19 cellular contexts compared by ENCODE assay signal in the genomic region with DNA sequence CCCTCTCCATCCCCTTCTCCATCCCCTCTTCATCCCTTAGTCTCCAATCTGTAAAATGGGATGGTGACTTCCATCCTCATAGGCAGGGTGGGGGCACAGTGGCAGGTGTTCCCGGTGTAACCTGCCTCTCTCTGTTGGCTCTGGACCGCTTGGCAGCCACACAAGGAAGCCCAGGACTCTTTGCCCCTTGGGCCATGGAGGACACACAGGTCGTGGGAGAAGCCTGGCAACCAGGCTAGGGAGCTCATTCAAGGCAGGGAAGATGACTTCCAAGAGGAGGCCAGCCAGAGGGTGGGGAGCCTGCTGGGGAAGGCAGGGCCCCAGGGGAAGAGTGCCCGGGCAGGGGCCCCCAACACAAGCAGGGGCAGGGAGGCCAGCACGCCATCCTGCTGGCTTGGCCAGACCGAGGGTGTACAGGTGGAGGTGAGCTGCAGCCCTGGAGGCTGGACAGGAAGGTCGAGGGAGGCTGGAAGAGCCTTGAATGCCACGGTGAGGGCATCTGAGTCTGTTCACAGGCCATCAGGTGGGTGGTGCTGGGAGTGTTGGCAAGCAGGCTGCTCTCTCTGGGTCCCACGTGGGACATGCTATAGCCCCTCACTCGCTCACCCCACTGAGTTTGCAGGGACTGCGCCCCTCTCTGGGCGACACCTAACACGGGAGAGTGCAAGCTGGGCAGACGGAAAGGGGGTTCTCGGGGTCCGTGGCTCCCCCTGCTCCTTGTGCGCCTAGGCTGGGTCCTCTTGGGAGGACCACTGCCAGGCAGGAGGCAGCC. TPM values are rescaled to one million over a fixed set of nuclear protein-coding genes. Genes with fewer than 3 reads are reported as not detected.
DNase-seq lines count a peak whose midpoint lies in the region; ATAC-seq, FAIRE-seq and TF ChIP-seq lines count a peak whose summit lies in the region.
"Had no signal": no experiment of that assay in that cellular context is flagged by ENCODE, and none has a peak within 500 bp of the region (broad histone marks: within the 10 kb centered on the region; RNA-seq: fewer than 3 reads in every experiment).

No MANE protein-coding gene starts in this region.

- no peak overlapping the region for H2BK5ac ChIP-seq in H1 (ENCODE audit: low read depth, low read length)

- CTCF ChIA-PET in H1 (lab: Charles Lee; ENCODE audit: partially characterized antibody) = interaction anchor here (0.9 to 2.0 kb wide), 4 partner anchors 18 to 378 kb away, joined by 3 to 5 read pairs (median 3); no protein-coding TSS in a partner anchor

- H4K20me1 ChIP-seq in H1 (replicated peaks in 1 of 2; ENCODE audit: control insufficient read depth in 1 of 2, insufficient read depth in 2 of 2, low read length in 2 of 2) = no peaks in the 10 kb centered on the region

- 92% methylated on average over 17 of the region's 17 CpGs; no CpG with 5 or more reads in 1 of the 2 experiments for whole genome bisulfite sequencing in H1 (ENCODE audit: extremely low coverage in 1 of 2, insufficient coverage in 1 of 2, insufficient read length in 1 of 2, insufficient replicate concordance in 2 of 2, low coverage in 1 of 2, low lambda C conversion rate in 2 of 2, missing lambda C conversion rate in 1 of 2), 2 experiments
- WGBS in spleen, 5 donors = 70 to 89% (median 87%) methylated on average over 7 to 17 of the region's 17 CpGs

- H3K9me3 Mint-ChIP-seq in natural killer cell treated with Interleukin-12 subunit alpha and Interleukin-12 subunit beta and Interleukin-15 and Interleukin-18, amount 100 ng/mL, for 72 hours = peaks cover 3% of the 10 kb centered on the region
- no peaks in the 10 kb centered on the region for H3K9me3 Mint-ChIP-seq in natural killer cell
- H3K9me3 Mint-ChIP-seq: CD4-positive, alpha-beta T cell; IgD-negative memory B cell had no signal

- H3K79me1 ChIP-seq in H1 (ENCODE audit: low read depth, low read length) = no peaks in the 10 kb centered on the region

- no peak for FAIRE-seq in H1 (lab: Jason Lieb, UNC)
- no peak for FAIRE-seq in HTR-8/SVneo (lab: Jason Lieb, UNC)
- FAIRE-seq: G401.6 had no signal

- H3K27me3 ChIP-seq in Peyer's patch = no peaks in the 10 kb centered on the region
- no peaks in the 10 kb centered on the region; a peak in 3 of 7 replicates for H3K27me3 ChIP-seq in H1 (replicated peaks in 1 of 4; ENCODE audit: control insufficient read depth in 3 of 4, extremely low read depth in 1 of 4, insufficient read depth in 3 of 4, low read length in 3 of 4)
- H3K27me3 ChIP-seq in spleen (replicated peaks in 1 of 7) = no peaks in the 10 kb centered on the region

- H2AK5ac ChIP-seq in H1 (ENCODE audit: low read depth, low read length) = no peak overlapping the region

- H3K18ac ChIP-seq in H1 (ENCODE audit: extremely low read depth, low read length) = no peak overlapping the region

- H3K23ac ChIP-seq in H1 (ENCODE audit: insufficient read length) = no peak overlapping the region

- H2AFZ ChIP-seq in H1 (ENCODE audit: low read length) = no peak overlapping the region

- H3K4me3 ChIP-seq in Peyer's patch = no peak overlapping the region
- H3K4me3 ChIP-seq in H1 (ENCODE audit: extremely low read depth in 1 of 4, insufficient read depth in 2 of 4, low read depth in 3 of 4, low read length in 4 of 4) = no peak overlapping the region
- no peak overlapping the region for H3K4me3 ChIP-seq in spleen

- no peak overlapping the region for H3K27ac ChIP-seq in Peyer's patch
- no peak overlapping the region for H3K27ac ChIP-seq in H1 (ENCODE audit: low read depth, low read length)
- H3K27ac ChIP-seq in spleen = peak overlapping the region in 2 of 8 donors; percentile 83 to 90

- H3K4me1 ChIP-seq in Peyer's patch = peaks cover 0 to 12% (median 5%) of the 10 kb centered on the region in 4 donors
- H3K4me1 ChIP-seq in H1 (replicated peaks in 1 of 4; ENCODE audit: control insufficient read depth in 3 of 4, insufficient read depth in 4 of 4, low read length in 3 of 4) = peaks cover 0 to 5% (median 1%) of the 10 kb centered on the region in 4 experiments; a peak in 4 of 7 replicates
- H3K4me1 ChIP-seq in spleen = peaks cover 3 to 64% (median 32%) of the 10 kb centered on the region in 6 donors

- H4K91ac ChIP-seq in H1 (replicated peaks; ENCODE audit: insufficient read length, low read length) = no peak overlapping the region

- H4K8ac ChIP-seq in H1 (ENCODE audit: extremely low read depth, insufficient read depth, low read length) = peak overlapping the region; percentile 48; the same call in 1 of the 2 replicates

- H4K5ac ChIP-seq in H1 (ENCODE audit: insufficient read length, low read depth, low read length) = no peak overlapping the region

- H3K56ac ChIP-seq in H1 (replicated peaks; ENCODE audit: insufficient read length, low read depth, low read length) = no peak overlapping the region

- H3K4me1 Mint-ChIP-seq in natural killer cell treated with Interleukin-12 subunit alpha and Interleukin-12 subunit beta and Interleukin-15 and Interleukin-18, amount 100 ng/mL, for 72 hours (ENCODE audit: low read depth in 2 of 2) = peaks cover 50 to 63% of the 10 kb centered on the region in 2 donors
- peaks cover 34 to 45% of the 10 kb centered on the region in 2 donors for H3K4me1 Mint-ChIP-seq in natural killer cell

- TF ChIP-seq RAD21 in H1 (IDR thresholded peaks at IDR 0.05 in 1 of 2, conservative IDR thresholded peaks at IDR 0.05 in 1 of 2; ENCODE audit: low read depth in 2 of 2, low read length in 2 of 2) = no peak

- POLR2A ChIA-PET in H1 (lab: Charles Lee; ENCODE audit: partially characterized antibody) = interaction anchor here (0.7 kb wide), 1 partner anchor 24 kb away, joined by 3 read pairs; no protein-coding TSS in a partner anchor

- H3K14ac ChIP-seq in H1 (ENCODE audit: insufficient read length) = no peak overlapping the region

- no peak overlapping the region for H3K4ac ChIP-seq in H1 (replicated peaks; ENCODE audit: insufficient read length, low read depth, low read length)

- no peak for TF ChIP-seq EP300 in H1 (IDR thresholded peaks at IDR 0.05; ENCODE audit: borderline replicate concordance in 1 of 2, low read depth in 2 of 2, low read length in 2 of 2)

- peak overlapping the region; percentile 39 to 93 for H3K27ac Mint-ChIP-seq in natural killer cell treated with Interleukin-12 subunit alpha and Interleukin-12 subunit beta and Interleukin-15 and Interleukin-18, amount 100 ng/mL, for 72 hours
- H3K27ac Mint-ChIP-seq in natural killer cell = peak overlapping the region in 1 of 2 donors; percentile 36
- H3K27ac Mint-ChIP-seq: CD4-positive, alpha-beta T cell; H9 had no signal

- no peak overlapping the region for H3K4me3 Mint-ChIP-seq in natural killer cell treated with Interleukin-12 subunit alpha and Interleukin-12 subunit beta and Interleukin-15 and Interleukin-18, amount 100 ng/mL, for 72 hours
- H3K4me3 Mint-ChIP-seq in natural killer cell = no peak overlapping the region
- H3K4me3 Mint-ChIP-seq: CD4-positive, alpha-beta T cell; H9 had no signal

- H3K4me2 ChIP-seq in H1 (ENCODE audit: insufficient read depth in 1 of 2, low read depth in 2 of 2, low read length in 2 of 2) = no peak overlapping the region

- no peaks in the 10 kb centered on the region for H3K36me3 Mint-ChIP-seq in natural killer cell treated with Interleukin-12 subunit alpha and Interleukin-12 subunit beta and Interleukin-15 and Interleukin-18, amount 100 ng/mL, for 72 hours
- H3K36me3 Mint-ChIP-seq in natural killer cell = no peaks in the 10 kb centered on the region
- H3K36me3 Mint-ChIP-seq: IgD-negative memory B cell had no signal

- H3K23me2 ChIP-seq in H1 (ENCODE audit: low read depth, low read length) = no peaks in the 10 kb centered on the region

- H2BK20ac ChIP-seq in H1 (ENCODE audit: low read length) = no peak overlapping the region

- no peak for ATAC-seq in natural killer cell treated with Interleukin-12 subunit alpha and Interleukin-12 subunit beta and Interleukin-15 and Interleukin-18, amount 100 ng/mL, for 72 hours
- ATAC-seq in natural killer cell (no peak), GM21528 (IDR thresholded peaks at IDR 0.05; ENCODE audit: low FRiP score, unreplicated experiment) (no peak)

- intact Hi-C loops in natural killer cell (cut with micrococcal nuclease) (loop anchor here (10.0 kb wide), 1 partner anchor 46 kb away; no protein-coding TSS in a partner anchor), spleen (cut with DNase I; ENCODE audit: low total_unique reads) (no loop called here)

- TF ChIP-seq CTCF in natural killer cell (IDR thresholded peaks at IDR 0.05) (no peak), Peyer's patch (IDR thresholded peaks at IDR 0.05) (no peak), H1 (IDR thresholded peaks at IDR 0.05; ENCODE audit: control extremely low read depth in 1 of 3, insufficient read depth in 1 of 3, low read depth in 1 of 3, low read length in 3 of 3) (no peak), spleen (IDR thresholded peaks at IDR 0.05 in 8 of 11, conservative IDR thresholded peaks at IDR 0.05 in 3 of 11) (no peak)

- no peaks in the 10 kb centered on the region for H3K9me3 ChIP-seq in Peyer's patch
- H3K9me3 ChIP-seq in H1 (ENCODE audit: insufficient read depth in 2 of 2, low read depth in 1 of 2, low read length in 1 of 2) = no peaks in the 10 kb centered on the region
- no peaks in the 10 kb centered on the region for H3K9me3 ChIP-seq in spleen

- no peak for TF ChIP-seq POLR2A in Peyer's patch (IDR thresholded peaks at IDR 0.05)
- TF ChIP-seq POLR2A in H1 (IDR thresholded peaks at IDR 0.05; ENCODE audit: control extremely low read depth in 1 of 2, low read depth in 2 of 2, low read length in 2 of 2) = no peak
- TF ChIP-seq POLR2A in spleen (IDR thresholded peaks at IDR 0.05) = no peak

- DNase-seq in natural killer cell treated with Interleukin-12 subunit alpha and Interleukin-12 subunit beta and Interleukin-15 and Interleukin-18, amount 100 ng/mL, for 72 hours (ENCODE audit: low spot score) = no peak
- no peak for DNase-seq in natural killer cell
- peak in 2 of 3 donors; percentile 3 to 37 for DNase-seq in Peyer's patch
- no peak for DNase-seq in H1 (ENCODE audit: low read depth in 1 of 2, low spot score in 2 of 2)
- DNase-seq in spleen = peak; percentile 70
- no peak for DNase-seq in DMS53 treated with DMSO at 0.1 percent for 48 hours (lab: John Stamatoyannopoulos, UW; ENCODE audit: unreplicated experiment)
- DNase-seq in HTR-8/SVneo (ENCODE audit: insufficient read length, low spot score) = no peak
- DNase-seq: CD4-positive, alpha-beta T cell; DMS79 treated with DMSO at 0.1 percent for 48 hours; MV-4-11; NCI-H1417 treated with DMSO at 0.1 percent for 48 hours; NCI-H2081; NCI-H510A treated with DMSO at 0.1 percent for 48 hours had no signal

- H2BK12ac ChIP-seq in H1 (ENCODE audit: low read depth, low read length) = 0 out of 2 replicates have a peak overlapping the region, but pooled peaks have one; percentile 39

- no peaks in the 10 kb centered on the region for H3K27me3 Mint-ChIP-seq in natural killer cell treated with Interleukin-12 subunit alpha and Interleukin-12 subunit beta and Interleukin-15 and Interleukin-18, amount 100 ng/mL, for 72 hours
- no peaks in the 10 kb centered on the region for H3K27me3 Mint-ChIP-seq in natural killer cell (ENCODE audit: low read depth in 2 of 2)
- H3K27me3 Mint-ChIP-seq: CD4-positive, alpha-beta T cell had no signal

- H2BK120ac ChIP-seq in H1 (replicated peaks; ENCODE audit: low read depth, low read length) = no peak overlapping the region

- no peak overlapping the region for H3K9ac ChIP-seq in H1 (replicated peaks in 1 of 4; ENCODE audit: extremely low read depth in 1 of 4, low read depth in 3 of 4, low read length in 3 of 4)

- peak overlapping the region; percentile 19; the same call in 1 of the 2 replicates for H2BK15ac ChIP-seq in H1 (ENCODE audit: low read length)

- no peaks in the 10 kb centered on the region for H3K79me2 ChIP-seq in H1 (ENCODE audit: control insufficient read depth in 1 of 2, insufficient read depth in 2 of 2, low read length in 2 of 2)

- H3K36me3 ChIP-seq in Peyer's patch (no peaks in the 10 kb centered on the region), H1 (ENCODE audit: control insufficient read depth in 2 of 4, insufficient read depth in 4 of 4, low read length in 3 of 4) (no peaks in the 10 kb centered on the region), spleen (no peaks in the 10 kb centered on the region)

RNA-seq across cellular contexts. Expression of a gene that starts 15.5 kb away (rescaled TPM):
- total RNA-seq in natural killer cell treated with Interleukin-12 subunit alpha and Interleukin-12 subunit beta and Interleukin-15 and Interleukin-18, amount 100 ng/mL, for 72 hours = 100 to 1,000 TPM; 350 to 592 TPM
- total RNA-seq in natural killer cell (100 to 1,000 TPM; 388 to 446 (median 415) TPM), Peyer's patch (1,000 to 10,000 TPM in 2 of 4 donors, 100 to 1,000 TPM in 2; 129 to 1,688 (median 1,221) TPM), spleen (1,000 to 10,000 TPM in 2 of 7 donors, 100 to 1,000 TPM in 5; 653 to 1,234 (median 749) TPM)
- total RNA-seq in H1 (2021; fragmentation: NEBNext Ultra II Directional; extraction: Animal tissue kit (Norgen Biotek cat#: 25700)) = 169 and 182 TPM in 2 replicates
- polyA plus RNA-seq in H1 (2011; rRNA removed) (173 and 243 TPM in 2 replicates), spleen (1,000 to 10,000 TPM in 1 of 3 donors, 100 to 1,000 TPM in 2; 289 to 1,120 (median 418) TPM)
- polyA plus RNA-seq in H1 (2011; cell fraction: cytosol; rRNA removed) = 138 TPM
- 238 TPM for polyA plus RNA-seq in H1 (2011; cell fraction: nucleus; rRNA removed)
- 130 to 236 TPM (median 215 TPM) in 4 replicates for polyA plus RNA-seq in H1 (2012, experiment 1 of 2)
- 250 TPM for polyA plus RNA-seq in H1 (2012, experiment 2 of 2)
- 221 TPM for polyA plus RNA-seq in H1 (2013, experiment 1 of 2)
- 199 TPM for polyA plus RNA-seq in H1 (2013, experiment 2 of 2)
- polyA minus RNA-seq in H1 (2011; rRNA and poly(A)+ RNA removed) = 142 and 153 TPM in 2 replicates
- polyA minus RNA-seq in H1 (2011; cell fraction: cytosol; rRNA and poly(A)+ RNA removed) = 129 TPM
- 94.0 TPM for polyA minus RNA-seq in H1 (2011; cell fraction: nucleus; rRNA and poly(A)+ RNA removed)

RNA-seq across cellular contexts. Expression of a gene that starts 28.8 kb away (rescaled TPM):
- total RNA-seq in natural killer cell treated with Interleukin-12 subunit alpha and Interleukin-12 subunit beta and Interleukin-15 and Interleukin-18, amount 100 ng/mL, for 72 hours = 1 to 10 TPM; 2.3 to 8.1 TPM
- 1 to 10 TPM; 5.5 to 8.1 (median 6.5) TPM for total RNA-seq in natural killer cell
- total RNA-seq in Peyer's patch = 1 to 10 TPM in 3 of 4 donors, under 1 TPM in 1; 0.88 to 5.0 (median 3.4) TPM
- 0.22 and 0.23 TPM in 2 replicates for total RNA-seq in H1 (2021; fragmentation: NEBNext Ultra II Directional; extraction: Animal tissue kit (Norgen Biotek cat#: 25700))
- 0.08 and 0.14 TPM in 2 replicates for polyA plus RNA-seq in H1 (2011; rRNA removed)
- 0.06 TPM for polyA plus RNA-seq in H1 (2011; cell fraction: cytosol; rRNA removed)
- 0.19 TPM for polyA plus RNA-seq in H1 (2011; cell fraction: nucleus; rRNA removed)
- polyA plus RNA-seq in H1 (2012, experiment 1 of 2) = 0.16 to 0.25 TPM (median 0.19 TPM) in 4 replicates
- not detected for polyA plus RNA-seq in H1 (2012, experiment 2 of 2)
- polyA plus RNA-seq in H1 (2013, experiment 1 of 2) = 0.10 TPM
- polyA plus RNA-seq in H1 (2013, experiment 2 of 2) = 0.06 TPM
- polyA minus RNA-seq in H1 (2011; rRNA and poly(A)+ RNA removed) = 0.16 TPM in 1 of 2 replicates, not detected in the other
- not detected for polyA minus RNA-seq in H1 (2011; cell fraction: cytosol; rRNA and poly(A)+ RNA removed)
- polyA minus RNA-seq in H1 (2011; cell fraction: nucleus; rRNA and poly(A)+ RNA removed) = not detected
- 10 to 100 TPM in 2 of 7 donors, 1 to 10 TPM in 5; 6.7 to 41.6 (median 8.2) TPM for total RNA-seq in spleen
- 1 to 10 TPM in 2 of 3 donors, under 1 TPM in 1; 0.80 to 6.9 (median 2.4) TPM for polyA plus RNA-seq in spleen
- total RNA-seq: A673, SK-MEL-5 had no signal

RNA-seq across cellular contexts. Expression of a gene that starts 55.6 kb away (rescaled TPM):
- not detected for total RNA-seq in natural killer cell treated with Interleukin-12 subunit alpha and Interleukin-12 subunit beta and Interleukin-15 and Interleukin-18, amount 100 ng/mL, for 72 hours
- total RNA-seq in natural killer cell (not detected), Peyer's patch (10 to 100 TPM in 3 of 4 donors, not detected in 1; 21.3 to 57.6 (median 44.6) TPM), spleen (not detected)
- not detected in 2 replicates for total RNA-seq in H1 (2021; fragmentation: NEBNext Ultra II Directional; extraction: Animal tissue kit (Norgen Biotek cat#: 25700))
- polyA plus RNA-seq in H1 (2011; rRNA removed) (not detected in 2 replicates), spleen (under 1 TPM in 1 of 3 donors, not detected in 2; 0.83 TPM)
- not detected for polyA plus RNA-seq in H1 (2011; cell fraction: cytosol; rRNA removed)
- polyA plus RNA-seq in H1 (2011; cell fraction: nucleus; rRNA removed) = 0.27 TPM
- polyA plus RNA-seq in H1 (2012, experiment 1 of 2) = not detected in 4 replicates
- not detected for polyA plus RNA-seq in H1 (2012, experiment 2 of 2)
- polyA plus RNA-seq in H1 (2013, experiment 1 of 2) = not detected
- 0.04 TPM for polyA plus RNA-seq in H1 (2013, experiment 2 of 2)
- polyA minus RNA-seq in H1 (2011; rRNA and poly(A)+ RNA removed) = not detected in 2 replicates
- polyA minus RNA-seq in H1 (2011; cell fraction: cytosol; rRNA and poly(A)+ RNA removed) = not detected
- polyA minus RNA-seq in H1 (2011; cell fraction: nucleus; rRNA and poly(A)+ RNA removed) = not detected
- total RNA-seq: A673; CD4-positive, alpha-beta T cell; H9; SK-MEL-5 had no signal
- polyA plus RNA-seq: IgD-negative memory B cell had no signal

RNA-seq across cellular contexts. Expression of a gene that starts 59.6 kb away (rescaled TPM):
- 1 to 10 TPM in 1 of 2 donors, not detected in 1; 1.4 TPM for total RNA-seq in natural killer cell treated with Interleukin-12 subunit alpha and Interleukin-12 subunit beta and Interleukin-15 and Interleukin-18, amount 100 ng/mL, for 72 hours
- 1 to 10 TPM; 1.2 to 5.4 (median 3.6) TPM for total RNA-seq in natural killer cell
- total RNA-seq in Peyer's patch = 10 to 100 TPM in 1 of 4 donors, 1 to 10 TPM in 2, not detected in 1; 4.7 to 23.9 (median 9.3) TPM
- total RNA-seq in H1 (2021; fragmentation: NEBNext Ultra II Directional; extraction: Animal tissue kit (Norgen Biotek cat#: 25700)) = not detected in 2 replicates
- 0.39 TPM in 1 of 2 replicates, not detected in the other for polyA plus RNA-seq in H1 (2011; rRNA removed)
- not detected for polyA plus RNA-seq in H1 (2011; cell fraction: cytosol; rRNA removed)
- 0.33 TPM for polyA plus RNA-seq in H1 (2011; cell fraction: nucleus; rRNA removed)
- 0.41 TPM in 1 of 4 replicates, not detected in the others for polyA plus RNA-seq in H1 (2012, experiment 1 of 2)
- polyA plus RNA-seq in H1 (2012, experiment 2 of 2) = not detected
- polyA plus RNA-seq in H1 (2013, experiment 1 of 2) = 0.12 TPM
- polyA plus RNA-seq in H1 (2013, experiment 2 of 2) = not detected
- not detected in 2 replicates for polyA minus RNA-seq in H1 (2011; rRNA and poly(A)+ RNA removed)
- not detected for polyA minus RNA-seq in H1 (2011; cell fraction: cytosol; rRNA and poly(A)+ RNA removed)
- polyA minus RNA-seq in H1 (2011; cell fraction: nucleus; rRNA and poly(A)+ RNA removed) = not detected
- total RNA-seq in spleen = 1 to 10 TPM; 2.3 to 8.6 (median 5.2) TPM
- polyA plus RNA-seq in spleen = 10 to 100 TPM in 2 of 3 donors, 1 to 10 TPM in 1; 7.3 to 21.8 (median 13.0) TPM
- total RNA-seq: A673, H9, SK-MEL-5 had no signal

Comparison
In these comparisons a context has a peak if more than half of its experiments do, and no peak if none do; other contexts are left out.
1. DNase-seq: peak in Peyer's patch (2 of 3) and spleen (single experiment); none in natural killer cell treated with Interleukin-12 subunit alpha and Interleukin-12 subunit beta and Interleukin-15 and Interleukin-18, amount 100 ng/mL, for 72 hours (single experiment), natural killer cell (single experiment), H1 (0 of 2), DMS53 treated with DMSO at 0.1 percent for 48 hours (single experiment) and HTR-8/SVneo (single experiment).